ENCODE assay signal across 8 cellular contexts in genomic region chr15:75734861-75735760, GRCh38. TPM values are rescaled to one million over a fixed set of nuclear protein-coding genes. Genes with fewer than 3 reads are reported as not detected.
DNase-seq lines count a peak whose midpoint lies in the region; ATAC-seq, FAIRE-seq and TF ChIP-seq lines count a peak whose summit lies in the region.
"Not testable (repeated sequence)": the region's sequence is repeated elsewhere in the genome, so short reads cannot be mapped to it uniquely, and the experiment has no call there.
"Had no signal": no experiment of that assay in that cellular context is flagged by ENCODE, and none has a peak within 500 bp of the region (broad histone marks: within the 10 kb centered on the region; RNA-seq: fewer than 3 reads in every experiment).

No MANE protein-coding gene starts in this region.

- H3K4me2 ChIP-seq in GM23338, hepatocyte: not testable (repeated sequence)

- not testable (repeated sequence) for H3K4me1 ChIP-seq in GM23338 (ENCODE audit: insufficient read depth); prostate gland (replicated peaks)
- peaks cover 19% of the 10 kb centered on the region for H3K4me1 ChIP-seq in hepatocyte (ENCODE audit: insufficient read depth)
- peaks cover 8 to 40% of the 10 kb centered on the region in 2 donors for H3K4me1 ChIP-seq in thyroid gland

- not testable (repeated sequence) for H3K4me3 Mint-ChIP-seq in GM23338
- H3K4me3 Mint-ChIP-seq in brain: peak overlapping the region in 2 of 5 experiments; percentile 3 to 45

- H3K27ac Mint-ChIP-seq in GM23338: 0 out of 2 replicates have a peak overlapping the region, but pooled peaks have one; percentile 34
- H3K27ac Mint-ChIP-seq in brain: peak overlapping the region in 3 of 5 experiments; percentile 23 to 64 (median 55)

- H3K36me3 Mint-ChIP-seq in GM23338 (ENCODE audit: low read depth); brain: not testable (repeated sequence)

- H3K27me3 Mint-ChIP-seq in GM23338 (ENCODE audit: insufficient read depth, low read depth, poor library complexity) (peaks cover 34% of the 10 kb centered on the region), brain (peaks cover 11% of the 10 kb centered on the region)

- H3F3A ChIP-seq in GM23338 (replicated peaks; ENCODE audit: low read depth): not testable (repeated sequence)

- H3K9me3 Mint-ChIP-seq in GM23338, brain: not testable (repeated sequence)

- not testable (repeated sequence) for TF ChIP-seq CTCF in GM23338 (conservative IDR thresholded peaks at IDR 0.05; ENCODE audit: low read depth in 2 of 2); brain (conservative IDR thresholded peaks at IDR 0.05); hepatocyte (IDR thresholded peaks at IDR 0.05; ENCODE audit: poor library complexity); prostate gland (IDR thresholded peaks at IDR 0.05); thyroid gland (IDR thresholded peaks at IDR 0.05)

- not testable (repeated sequence) for H2AFZ ChIP-seq in GM23338, hepatocyte

- H3K9me3 ChIP-seq in hepatocyte (ENCODE audit: low read depth); prostate gland; thyroid gland: not testable (repeated sequence)

- H4K20me1 ChIP-seq in GM23338 (replicated peaks; ENCODE audit: insufficient read depth); hepatocyte (ENCODE audit: insufficient read depth, poor library complexity, severe bottlenecking): not testable (repeated sequence)

- not testable (repeated sequence) for TF ChIP-seq POLR2A in prostate gland (IDR thresholded peaks at IDR 0.05); thyroid gland (IDR thresholded peaks at IDR 0.05)

- H3K27ac ChIP-seq in GM23338 (ENCODE audit: low read depth): not testable (repeated sequence)
- peak overlapping the region; percentile 23 for H3K27ac ChIP-seq in hepatocyte
- peak overlapping the region; percentile 39 to 51 for H3K27ac ChIP-seq in prostate gland
- peak overlapping the region in 1 of 3 donors; percentile 24 for H3K27ac ChIP-seq in thyroid gland

- FAIRE-seq in RCC 7860 (lab: Jason Lieb, UNC): peak; percentile 72

- not testable (repeated sequence) for DNase-seq in GM23338 (ENCODE audit: low spot score); hepatocyte (ENCODE audit: low spot score); prostate gland (ENCODE audit: low spot score)
- DNase-seq in RCC 7860 (ENCODE audit: low spot score): peak; percentile 32
- peak; percentile 57 for DNase-seq in mesenteric fat pad (ENCODE audit: low spot score)
- peak; percentile 71 to 82 for DNase-seq in thyroid gland

- WGBS in hepatocyte (ENCODE audit: low lambda C conversion rate, missing lambda C conversion rate): 69% methylated on average over 26 of the region's 27 CpGs
- WGBS in prostate gland: 65% methylated on average over 27 of the region's 27 CpGs
- WGBS in thyroid gland, 2 donors: 62 to 71% methylated on average over 27 of the region's 27 CpGs

- intact Hi-C loops in prostate gland (cut with DNase I): loop anchor here (5.0 kb wide), 2 partner anchors 48 to 93 kb away; partner anchors contain the start of gene IMP3
- intact Hi-C loops in thyroid gland (cut with DNase I): not testable (repeated sequence)

- H3K9me2 ChIP-seq in GM23338 (ENCODE audit: insufficient read depth); hepatocyte (replicated peaks; ENCODE audit: insufficient read depth): not testable (repeated sequence)

- H3K79me2 ChIP-seq in GM23338 (replicated peaks; ENCODE audit: insufficient read depth); hepatocyte: not testable (repeated sequence)

- peaks cover 13% of the 10 kb centered on the region for H3K27me3 ChIP-seq in GM23338 (ENCODE audit: insufficient read depth)
- H3K27me3 ChIP-seq in hepatocyte; prostate gland (replicated peaks; ENCODE audit: insufficient read depth); thyroid gland: not testable (repeated sequence)

- H3K4me3 ChIP-seq in GM23338; hepatocyte; prostate gland; thyroid gland (replicated peaks in 1 of 3): not testable (repeated sequence)

- ATAC-seq in GM23338: not testable (repeated sequence)

- not testable (repeated sequence) for H3K36me3 ChIP-seq in GM23338 (ENCODE audit: insufficient read depth); hepatocyte (replicated peaks; ENCODE audit: insufficient read depth, low read depth); prostate gland; thyroid gland

- H3K4me1 Mint-ChIP-seq in GM23338 (peaks cover 38% of the 10 kb centered on the region), brain (peaks cover 58% of the 10 kb centered on the region)

RNA-seq across cellular contexts. Expression of gene CSPG4, which starts 22.5 kb away (rescaled TPM):
- 3.6 and 4.0 TPM in 2 replicates for total RNA-seq in GM23338 (2014; rRNA removed; shearing (Covaris generic))
- polyA plus RNA-seq in GM23338 (2016; fragmentation: Nextera tagmentation; extraction: Ambion mirVana) (0.27 and 0.33 TPM in 2 replicates), brain (ENCODE audit: insufficient read depth, low read depth, low replicate concordance) (11.3 TPM), hepatocyte (7.8 and 8.6 TPM in 2 replicates)
- total RNA-seq in hepatocyte (3.2 and 6.4 TPM in 2 replicates), mesenteric fat pad (105 TPM), prostate gland (10 to 100 TPM; 14.3 to 29.4 TPM), thyroid gland (10 to 100 TPM in 1 of 4 donors, 1 to 10 TPM in 3; 2.4 to 10.5 (median 3.2) TPM)
- total RNA-seq: CD4-positive, alpha-beta memory T cell had no signal
- polyA plus RNA-seq: CD4-positive, alpha-beta memory T cell had no signal
